ENCODE assay signal across 31 cellular contexts in the genomic region with DNA sequence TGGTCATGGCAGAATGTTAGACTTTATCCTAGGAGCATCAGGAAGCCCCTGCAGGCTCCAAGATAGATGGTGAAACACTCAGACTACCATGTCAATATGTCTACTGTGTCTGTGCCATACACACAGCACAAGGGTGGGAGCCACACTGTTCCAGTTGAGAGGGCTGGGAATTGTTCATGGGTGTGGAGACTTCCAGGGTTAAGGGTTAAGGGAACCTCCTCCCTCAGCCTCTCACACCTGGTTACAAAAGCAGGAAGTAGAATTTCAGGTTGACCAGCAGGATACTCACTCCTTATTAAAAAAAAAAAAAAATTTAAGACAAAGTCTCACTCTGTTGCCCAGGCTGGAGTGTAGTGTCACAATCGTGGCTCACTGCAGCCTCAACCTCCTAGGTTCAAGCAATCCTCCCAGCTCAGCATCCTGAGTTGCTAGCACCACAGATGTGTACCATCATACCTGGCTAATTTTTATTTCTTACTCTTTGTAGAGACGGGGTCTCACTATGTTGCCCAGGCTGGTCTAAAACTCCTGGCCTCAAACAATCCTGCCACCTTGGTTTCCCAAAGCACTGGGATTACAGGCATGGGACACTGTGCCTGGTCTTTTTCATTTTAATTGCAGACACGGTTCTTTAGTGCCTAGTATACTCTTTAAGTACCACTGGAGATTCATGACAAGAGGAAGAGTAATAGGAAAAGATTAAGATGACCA. TPM values are rescaled to one million over a fixed set of nuclear protein-coding genes. Genes with fewer than 3 reads are reported as not detected.
DNase-seq lines count a peak whose midpoint lies in the region; ATAC-seq, FAIRE-seq and TF ChIP-seq lines count a peak whose summit lies in the region.
"Had no signal": no experiment of that assay in that cellular context is flagged by ENCODE, and none has a peak within 500 bp of the region (broad histone marks: within the 10 kb centered on the region; RNA-seq: fewer than 3 reads in every experiment).

No MANE protein-coding gene starts in this region.

- peaks cover 23% of the 10 kb centered on the region for H3K9me3 Mint-ChIP-seq in WTC11
- H3K9me3 Mint-ChIP-seq: activated CD4-positive, alpha-beta T cell treated with anti-CD3 and anti-CD28 coated beads, Interleukin-2, amount 10 ng/mL, durations not matched to agents 24 days and 14 days; activated T-helper 2 cell treated with anti-CD3 and anti-CD28 coated beads, Interferon-gamma antibody, Interleukin-2, Interleukin-4, amounts not matched to agents 10 μg/mL and 5 μg/mL and 100 μg/mL, durations not matched to agents 14 hours and 24 hours and 36 hours; CD8-positive, alpha-beta T cell; stimulated activated naive CD8-positive, alpha-beta T cell treated with anti-CD3 and anti-CD28 coated beads, Interleukin-15, Interleukin-2, amounts not matched to agents 100 ng/mL and 50 ng/mL, for 24 hours had no signal

- H3K14ac ChIP-seq in mesenchymal stem cell (ENCODE audit: low read length in 2 of 2): no peak overlapping the region

- no peak overlapping the region for H4K91ac ChIP-seq in mesenchymal stem cell (ENCODE audit: low read length)

- TF ChIP-seq CTCF in HEK293 (tag by site-specific recombination; IDR thresholded peaks at IDR 0.05) (no peak), WTC11 (IDR thresholded peaks at IDR 0.05) (no peak)

- CTCF ChIA-PET in HEK293 (lab: Yijun Ruan, JAX): no interaction called here
- CTCF ChIA-PET in WTC11 (lab: Charles Lee): no interaction called here

- H3K9me3 ChIP-seq in HEK293 (ENCODE audit: control insufficient read depth, insufficient read depth, low read depth, low read length) (no peaks in the 10 kb centered on the region), mesenchymal stem cell (ENCODE audit: control insufficient read depth, low read length) (no peaks in the 10 kb centered on the region), small intestine (ENCODE audit: control insufficient read depth, low read depth) (no peaks in the 10 kb centered on the region)
- H3K9me3 ChIP-seq: BE2C, SJSA1, thyroid gland had no signal

- H2BK5ac ChIP-seq in mesenchymal stem cell (ENCODE audit: low read depth, low read length, poor library complexity, severe bottlenecking): peak overlapping the region; percentile 31

- no peak for ATAC-seq in WTC11
- no peak for ATAC-seq in HG03108 (IDR thresholded peaks at IDR 0.05; ENCODE audit: unreplicated experiment)
- ATAC-seq in HG03457 (IDR thresholded peaks at IDR 0.05; ENCODE audit: unreplicated experiment): no peak
- ATAC-seq: CD8-positive, alpha-beta T cell; naive thymus-derived CD8-positive, alpha-beta T cell had no signal

- H3K27me3 Mint-ChIP-seq in WTC11 (ENCODE audit: low read depth): 0 out of 2 replicates have a peak, but pooled peaks cover 2% of the 10 kb centered on the region
- H3K27me3 Mint-ChIP-seq: stimulated activated naive CD8-positive, alpha-beta T cell treated with anti-CD3 and anti-CD28 coated beads, Interleukin-15, Interleukin-2, amounts not matched to agents 100 ng/mL and 50 ng/mL, for 24 hours had no signal

- no peak overlapping the region for H2AFZ ChIP-seq in mesenchymal stem cell (ENCODE audit: low read depth, low read length)

- no peak for DNase-seq in WTC11 (ENCODE audit: low spot score)
- DNase-seq in mesenchymal stem cell: no peak
- peak; percentile 23 for DNase-seq in small intestine
- no peak for DNase-seq in SKM-1 (lab: John Stamatoyannopoulos, UW; ENCODE audit: unreplicated experiment)
- DNase-seq: activated CD4-positive, alpha-beta T cell treated with anti-CD3 and anti-CD28 coated beads, Interleukin-2, amount 10 ng/mL, durations not matched to agents 24 days and 14 days; activated CD8-positive, alpha-beta memory T cell treated with anti-CD3 and anti-CD28 coated beads for 24 hours; activated naive CD4-positive, alpha-beta T cell treated with anti-CD3 and anti-CD28 coated beads, Interleukin-2, amount 50 U/mL, for 16 hours; activated T-cell treated with anti-CD3 and anti-CD28 coated beads for 4 hours; amniotic stem cell; BE2C; CD8-positive, alpha-beta T cell; DMS 273 treated with DMSO at 0.1 percent for 48 hours; H9; naive thymus-derived CD8-positive, alpha-beta T cell; NCI-H1092; NCI-H1694 treated with DMSO at 0.1 percent for 48 hours; NCI-H446 treated with DMSO at 0.1 percent for 48 hours; NCI-H82; RPMI8226; T1000; thyroid gland had no signal

- H3K4me3 ChIP-seq in HEK293 (ENCODE audit: low read depth, low read length) (no peak overlapping the region), mesenchymal stem cell (ENCODE audit: insufficient read depth in 1 of 2, low read depth in 1 of 2, low read length in 2 of 2) (no peak overlapping the region), small intestine (ENCODE audit: low read depth in 1 of 2, low read length in 2 of 2) (no peak overlapping the region)
- H3K4me3 ChIP-seq: SJSA1, skin epidermis, thyroid gland had no signal

- 71% methylated on average over 3 of the region's 3 CpGs for WGBS in mesenchymal stem cell
- 33 to 57% (median 45%) methylated on average over 3 of the region's 3 CpGs for WGBS in small intestine, 3 donors

- no peak overlapping the region for H2BK12ac ChIP-seq in mesenchymal stem cell (ENCODE audit: low read length in 2 of 2)

- 0 out of 2 replicates have a peak overlapping the region, but pooled peaks have one; percentile 48 for H3K27ac ChIP-seq in HEK293 (ENCODE audit: extremely low read depth, low read depth, low read length)
- H3K27ac ChIP-seq in mesenchymal stem cell (ENCODE audit: low read length, poor library complexity, severe bottlenecking): peak overlapping the region; percentile 90
- H3K27ac ChIP-seq in small intestine (ENCODE audit: low read depth in 1 of 2, low read length in 1 of 2): no peak overlapping the region
- H3K27ac ChIP-seq: SJSA1, skin epidermis, thyroid gland had no signal

- H3K23ac ChIP-seq in mesenchymal stem cell (ENCODE audit: low read length in 2 of 2): no peak overlapping the region

- peaks cover 12% of the 10 kb centered on the region for H3K79me1 ChIP-seq in mesenchymal stem cell (replicated peaks; ENCODE audit: low read length, poor library complexity, severe bottlenecking)

- peaks cover 26% of the 10 kb centered on the region for H3K4me1 Mint-ChIP-seq in WTC11
- H3K4me1 Mint-ChIP-seq: activated CD4-positive, alpha-beta T cell treated with anti-CD3 and anti-CD28 coated beads, Interleukin-2, amount 10 ng/mL, durations not matched to agents 24 days and 14 days; naive thymus-derived CD8-positive, alpha-beta T cell had no signal

- peak overlapping the region; percentile 76 for H2AK5ac ChIP-seq in mesenchymal stem cell (ENCODE audit: low read length, severe bottlenecking)

- H3K4ac ChIP-seq in mesenchymal stem cell (ENCODE audit: low read depth in 1 of 2, low read length in 2 of 2): no peak overlapping the region

- POLR2A ChIA-PET in HEK293 (lab: Yijun Ruan, JAX) (no interaction called here), WTC11 (lab: Charles Lee) (no interaction called here)

- H4K8ac ChIP-seq in mesenchymal stem cell (ENCODE audit: low read length): no peak overlapping the region

- H3K36me3 Mint-ChIP-seq in WTC11: no peaks in the 10 kb centered on the region; the same call in 1 of the 2 replicates
- H3K36me3 Mint-ChIP-seq: CD8-positive, alpha-beta T cell; naive thymus-derived CD8-positive, alpha-beta T cell had no signal

- no peak for FAIRE-seq in small intestine (lab: Jason Lieb, UNC)
- FAIRE-seq: endothelial cell of umbilical vein, GM18507 had no signal

- H3K4me1 ChIP-seq in HEK293 (ENCODE audit: control insufficient read depth, insufficient read depth, low read length): peaks cover 13% of the 10 kb centered on the region
- peaks cover 24% of the 10 kb centered on the region for H3K4me1 ChIP-seq in mesenchymal stem cell (ENCODE audit: control insufficient read depth, insufficient read depth, low read depth, low read length)
- H3K4me1 ChIP-seq in small intestine (ENCODE audit: control insufficient read depth in 2 of 2, insufficient read depth in 1 of 2, low read depth in 1 of 2, low read length in 1 of 2): no peaks in the 10 kb centered on the region
- H3K4me1 ChIP-seq: BE2C, thyroid gland had no signal

- H3K4me2 ChIP-seq in mesenchymal stem cell (ENCODE audit: low read length, poor library complexity, severe bottlenecking): no peak overlapping the region

- H3K36me3 ChIP-seq in HEK293 (ENCODE audit: control insufficient read depth in 2 of 2, insufficient read depth in 1 of 2, low read length in 2 of 2) (no peaks in the 10 kb centered on the region), mesenchymal stem cell (ENCODE audit: control insufficient read depth in 1 of 2, insufficient read depth in 2 of 2, low read depth in 1 of 2, low read length in 2 of 2) (no peaks in the 10 kb centered on the region), small intestine (ENCODE audit: control insufficient read depth in 2 of 2, insufficient read depth in 2 of 2, low read length in 2 of 2) (no peaks in the 10 kb centered on the region)
- H3K36me3 ChIP-seq: BE2C, SJSA1, thyroid gland had no signal

- H2BK120ac ChIP-seq in mesenchymal stem cell (ENCODE audit: low read depth, low read length): no peak overlapping the region

- peak overlapping the region; percentile 65; the same call in 1 of the 2 replicates for H3K27ac Mint-ChIP-seq in WTC11
- H3K27ac Mint-ChIP-seq: activated CD4-positive, alpha-beta T cell treated with anti-CD3 and anti-CD28 coated beads, Interleukin-2, amount 10 ng/mL, durations not matched to agents 24 days and 14 days; activated T-helper 2 cell treated with anti-CD3 and anti-CD28 coated beads, Interferon-gamma antibody, Interleukin-2, Interleukin-4, amounts not matched to agents 10 μg/mL and 5 μg/mL and 100 μg/mL, durations not matched to agents 14 hours and 24 hours and 36 hours; CD8-positive, alpha-beta T cell; stimulated activated naive CD8-positive, alpha-beta T cell treated with anti-CD3 and anti-CD28 coated beads, Interleukin-15, Interleukin-2, amounts not matched to agents 100 ng/mL and 50 ng/mL, for 24 hours had no signal

- H2BK15ac ChIP-seq in mesenchymal stem cell (ENCODE audit: low read depth, poor library complexity, severe bottlenecking): no peak overlapping the region

- H3K9ac ChIP-seq in mesenchymal stem cell (ENCODE audit: low read length): no peak overlapping the region

- H3K27me3 ChIP-seq in mesenchymal stem cell (ENCODE audit: control insufficient read depth in 1 of 2, insufficient read depth in 1 of 2, low read length in 2 of 2): no peaks in the 10 kb centered on the region
- H3K27me3 ChIP-seq in small intestine (ENCODE audit: control insufficient read depth in 2 of 2, insufficient read depth in 2 of 2, low read length in 2 of 2): no peaks in the 10 kb centered on the region
- H3K27me3 ChIP-seq: BE2C, SJSA1, thyroid gland had no signal

- no peak overlapping the region for H3K4me3 Mint-ChIP-seq in WTC11
- H3K4me3 Mint-ChIP-seq: activated CD4-positive, alpha-beta T cell treated with anti-CD3 and anti-CD28 coated beads, Interleukin-2, amount 10 ng/mL, durations not matched to agents 24 days and 14 days; CD8-positive, alpha-beta T cell; H9; naive thymus-derived CD8-positive, alpha-beta T cell; stimulated activated naive CD8-positive, alpha-beta T cell treated with anti-CD3 and anti-CD28 coated beads, Interleukin-15, Interleukin-2, amounts not matched to agents 100 ng/mL and 50 ng/mL, for 24 hours had no signal

- H3K18ac ChIP-seq in mesenchymal stem cell (ENCODE audit: low read depth in 1 of 2, low read length in 2 of 2): no peak overlapping the region

RNA-seq across cellular contexts. Expression of gene SULT1C2, which starts 26.0 kb away (rescaled TPM):
- 2.2 to 3.4 TPM (median 2.6 TPM) in 3 replicates for total RNA-seq in WTC11 (2021)
- polyA plus RNA-seq in mesenchymal stem cell (2013, experiment 1 of 2): 0.28 TPM
- polyA plus RNA-seq in mesenchymal stem cell (2013, experiment 2 of 2): 0.34 TPM
- 1 to 10 TPM in 2 of 3 donors, not detected in 1; 2.7 to 4.9 TPM for polyA plus RNA-seq in small intestine
- total RNA-seq: activated CD4-positive, alpha-beta T cell treated with anti-CD3 and anti-CD28 coated beads, Interleukin-2, amount 10 ng/mL, durations not matched to agents 24 days and 14 days; activated T-helper 2 cell treated with anti-CD3 and anti-CD28 coated beads, Interferon-gamma antibody, Interleukin-2, Interleukin-4, amounts not matched to agents 10 μg/mL and 5 μg/mL and 100 μg/mL, durations not matched to agents 14 hours and 24 hours and 36 hours; CD8-positive, alpha-beta T cell; endothelial cell of umbilical vein; mesothelial cell of epicardium; naive thymus-derived CD8-positive, alpha-beta T cell; SJSA1 had no signal
- polyA plus RNA-seq: endothelial cell of umbilical vein; naive thymus-derived CD8-positive, alpha-beta T cell had no signal

Comparison
In these comparisons a context has a peak if more than half of its experiments do, and no peak if none do; other contexts are left out.
1. H3K27ac ChIP-seq: peak in HEK293 (single experiment) and mesenchymal stem cell (single experiment); none in small intestine (0 of 2).
2. Of the 8 proteins assayed by ChIP-seq in both HEK293 and WTC11: peak only in HEK293: none; only in WTC11: none; in both: ZNF121; in neither: 7.